Comparison of ENCODE assay signal across 36 cellular contexts in the genomic region with DNA sequence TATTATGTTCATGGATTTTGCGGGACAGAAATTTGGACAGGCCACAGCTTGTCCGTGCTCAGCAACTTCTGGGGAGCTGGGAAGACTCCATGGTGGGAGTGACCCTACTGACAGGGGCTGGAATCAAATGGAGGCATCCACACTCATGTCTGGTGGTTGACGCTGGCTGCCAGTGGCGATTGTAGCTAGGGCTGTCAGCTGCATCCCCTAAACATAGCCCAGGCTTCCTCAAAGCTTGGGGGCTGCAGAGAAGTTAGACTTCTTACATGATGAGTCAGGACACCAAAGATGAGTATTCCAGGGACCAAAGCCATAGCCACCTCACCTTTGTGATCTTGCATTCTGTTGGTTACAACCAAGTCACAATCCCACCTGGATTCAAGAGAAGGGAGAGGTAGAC.
"Had no signal": no experiment of that assay in that cellular context is flagged by ENCODE, and none has a peak within 500 bp of the region (broad histone marks: within the 10 kb centered on the region; RNA-seq: fewer than 3 reads in every experiment).

No MANE protein-coding gene starts in this region.

- H3K36me3 Mint-ChIP-seq: activated CD4-positive, alpha-beta memory T cell treated with anti-CD3 and anti-CD28 coated beads for 36 hours; activated CD8-positive, alpha-beta memory T cell treated with anti-CD3 and anti-CD28 coated beads, Interleukin-2, amount 10 ng/mL, durations not matched to agents 7 days and 5 days; activated naive CD4-positive, alpha-beta T cell treated with anti-CD3 and anti-CD28 coated beads, Interleukin-2, amount 50 U/mL, for 24 hours; activated naive CD8-positive, alpha-beta T cell treated with anti-CD3 and anti-CD28 coated beads for 36 hours; brain had no signal

- FAIRE-seq: endometrium, endothelial cell of umbilical vein had no signal

- H3K4me3 ChIP-seq: adrenal gland, breast epithelium, cardiac muscle cell, colonic mucosa, esophagus squamous epithelium, gastroesophageal sphincter had no signal

- H3K9me3 Mint-ChIP-seq: activated CD4-positive, alpha-beta memory T cell treated with anti-CD3 and anti-CD28 coated beads for 36 hours; activated CD4-positive, alpha-beta T cell treated with anti-CD3 and anti-CD28 coated beads, Interleukin-2, amount 10 ng/mL, durations not matched to agents 24 days and 14 days; activated naive CD4-positive, alpha-beta T cell treated with anti-CD3 and anti-CD28 coated beads for 36 hours; activated naive CD4-positive, alpha-beta T cell treated with anti-CD3 and anti-CD28 coated beads, Interleukin-2, amount 50 U/mL, for 24 hours; activated naive CD8-positive, alpha-beta T cell treated with anti-CD3 and anti-CD28 coated beads for 36 hours; activated naive CD8-positive, alpha-beta T cell treated with anti-CD3 and anti-CD28 coated beads, Interleukin-2, amount 50 U/mL, for 24 hours; activated T-helper 1 cell treated with anti-CD3 and anti-CD28 coated beads, Interleukin-12 subunit alpha, Interleukin-12 subunit beta, Interleukin-2, Interleukin-4 antibody, amounts not matched to agents 30 ng/mL and 10 ng/mL and 1 ng/mL, durations not matched to agents 14 hours and 24 hours and 36 hours; activated T-helper 2 cell treated with anti-CD3 and anti-CD28 coated beads, Interferon-gamma antibody, Interleukin-2, Interleukin-4, amounts not matched to agents 10 μg/mL and 5 μg/mL and 100 μg/mL, durations not matched to agents 14 hours and 24 hours and 36 hours; T-helper 2 cell treated with Interferon-gamma antibody and Interleukin-4, amounts not matched to agents 5 μg/mL and 100 μg/mL, for 36 hours had no signal

- H3K4me1 Mint-ChIP-seq: activated CD4-positive, alpha-beta T cell treated with anti-CD3 and anti-CD28 coated beads for 36 hours; activated CD8-positive, alpha-beta memory T cell treated with anti-CD3 and anti-CD28 coated beads, Interleukin-2, amount 10 ng/mL, durations not matched to agents 7 days and 5 days; activated naive CD4-positive, alpha-beta T cell treated with anti-CD3 and anti-CD28 coated beads, Interleukin-2, amount 50 U/mL, for 24 hours; activated naive CD8-positive, alpha-beta T cell treated with anti-CD3 and anti-CD28 coated beads for 36 hours; activated naive CD8-positive, alpha-beta T cell treated with anti-CD3 and anti-CD28 coated beads, Interleukin-2, amount 50 U/mL, for 24 hours; T-helper 17 cell had no signal

- H3K4me1 ChIP-seq: colonic mucosa had no signal

- ATAC-seq: activated CD4-positive, alpha-beta T cell treated with anti-CD3 and anti-CD28 coated beads for 36 hours; activated CD8-positive, alpha-beta memory T cell treated with anti-CD3 and anti-CD28 coated beads, Interleukin-2, amount 10 ng/mL, durations not matched to agents 7 days and 5 days; activated CD8-positive, alpha-beta T cell treated with anti-CD3 and anti-CD28 coated beads, Interleukin-2, amount 10 ng/mL, durations not matched to agents 7 days and 5 days; activated naive CD8-positive, alpha-beta T cell treated with anti-CD3 and anti-CD28 coated beads, Interleukin-2, amount 50 U/mL, for 24 hours; gastroesophageal sphincter; T-helper 17 cell had no signal

- H3K9me3 ChIP-seq: adrenal gland, breast epithelium, colonic mucosa, esophagus squamous epithelium, gastroesophageal sphincter had no signal

- DNase-seq: activated CD4-positive, alpha-beta memory T cell treated with anti-CD3 and anti-CD28 coated beads for 36 hours; activated CD4-positive, alpha-beta T cell treated with anti-CD3 and anti-CD28 coated beads for 36 hours; activated CD4-positive, alpha-beta T cell treated with anti-CD3 and anti-CD28 coated beads, Interleukin-2, amount 10 ng/mL, durations not matched to agents 24 days and 14 days; activated CD4-positive, CD25-positive, alpha-beta regulatory T cell; activated CD4-positive, CD25-positive, alpha-beta regulatory T cell treated with anti-CD3 and anti-CD28 coated beads, Interleukin-2, amount 50 U/mL, for 72 hours; activated CD8-positive, alpha-beta memory T cell treated with anti-CD3 and anti-CD28 coated beads, Interleukin-2, amount 10 ng/mL, durations not matched to agents 7 days and 5 days; activated CD8-positive, alpha-beta memory T cell treated with anti-CD3 and anti-CD28 coated beads, Interleukin-2, amount 50 U/mL, for 4 hours; activated CD8-positive, alpha-beta T cell treated with anti-CD3 and anti-CD28 coated beads, Interleukin-2, amount 10 ng/mL, durations not matched to agents 7 days and 5 days; activated effector memory CD4-positive, alpha-beta T cell treated with anti-CD3 and anti-CD28 coated beads, Interleukin-2, amount 50 U/mL, for 16 hours; activated naive CD4-positive, alpha-beta T cell treated with anti-CD3 and anti-CD28 coated beads for 36 hours; activated naive CD8-positive, alpha-beta T cell treated with anti-CD3 and anti-CD28 coated beads for 36 hours; activated naive CD8-positive, alpha-beta T cell treated with anti-CD3 and anti-CD28 coated beads, Interleukin-2, amount 50 U/mL, for 24 hours; activated T-cell treated with anti-CD3 and anti-CD28 coated beads, Interleukin-2, amount 50 U/mL, for 1 hour; activated T-cell treated with anti-CD3 and anti-CD28 coated beads, Interleukin-2, amount 50 U/mL, for 48 hours; amygdala; aorta; central memory CD4-positive, alpha-beta T cell; cerebellar nuclear complex; colonic mucosa; effector CD8-positive, alpha-beta T cell; esophagus squamous epithelium; foreskin melanocyte; T-helper 1 cell; T-helper 17 cell had no signal

- H3K27ac ChIP-seq: adrenal gland, breast epithelium, cardiac muscle cell, colonic mucosa, epithelial cell of prostate, esophagus squamous epithelium, gastroesophageal sphincter had no signal

- H3K27me3 ChIP-seq: adrenal gland, breast epithelium, cardiac muscle cell, colonic mucosa, esophagus squamous epithelium, gastroesophageal sphincter had no signal

- H3K4me3 Mint-ChIP-seq: activated CD4-positive, alpha-beta memory T cell treated with anti-CD3 and anti-CD28 coated beads for 36 hours; activated CD4-positive, alpha-beta T cell treated with anti-CD3 and anti-CD28 coated beads for 36 hours; activated CD4-positive, alpha-beta T cell treated with anti-CD3 and anti-CD28 coated beads, Interleukin-2, amount 10 ng/mL, durations not matched to agents 24 days and 14 days; activated CD8-positive, alpha-beta memory T cell treated with anti-CD3 and anti-CD28 coated beads, Interleukin-2, amount 10 ng/mL, durations not matched to agents 7 days and 5 days; activated CD8-positive, alpha-beta T cell treated with anti-CD3 and anti-CD28 coated beads, Interleukin-2, amount 10 ng/mL, durations not matched to agents 7 days and 5 days; activated naive CD4-positive, alpha-beta T cell treated with anti-CD3 and anti-CD28 coated beads for 36 hours; activated naive CD4-positive, alpha-beta T cell treated with anti-CD3 and anti-CD28 coated beads, Interleukin-2, amount 50 U/mL, for 24 hours; activated naive CD8-positive, alpha-beta T cell treated with anti-CD3 and anti-CD28 coated beads for 36 hours; activated naive CD8-positive, alpha-beta T cell treated with anti-CD3 and anti-CD28 coated beads, Interleukin-2, amount 50 U/mL, for 24 hours; activated T-helper 1 cell treated with anti-CD3 and anti-CD28 coated beads, Interleukin-12 subunit alpha, Interleukin-12 subunit beta, Interleukin-2, Interleukin-4 antibody, amounts not matched to agents 30 ng/mL and 10 ng/mL and 1 ng/mL, durations not matched to agents 14 hours and 24 hours and 36 hours; brain; T-helper 17 cell; T-helper 2 cell treated with Interferon-gamma antibody and Interleukin-4, amounts not matched to agents 5 μg/mL and 100 μg/mL, for 36 hours had no signal

- H3K27me3 Mint-ChIP-seq: activated naive CD4-positive, alpha-beta T cell treated with anti-CD3 and anti-CD28 coated beads, Interleukin-2, amount 50 U/mL, for 24 hours; brain had no signal

- H3K27ac Mint-ChIP-seq: activated CD4-positive, alpha-beta memory T cell treated with anti-CD3 and anti-CD28 coated beads for 36 hours; activated CD4-positive, alpha-beta T cell treated with anti-CD3 and anti-CD28 coated beads for 36 hours; activated CD4-positive, alpha-beta T cell treated with anti-CD3 and anti-CD28 coated beads, Interleukin-2, amount 10 ng/mL, durations not matched to agents 24 days and 14 days; activated CD8-positive, alpha-beta memory T cell treated with anti-CD3 and anti-CD28 coated beads, Interleukin-2, amount 10 ng/mL, durations not matched to agents 7 days and 5 days; activated CD8-positive, alpha-beta T cell treated with anti-CD3 and anti-CD28 coated beads, Interleukin-2, amount 10 ng/mL, durations not matched to agents 7 days and 5 days; activated naive CD4-positive, alpha-beta T cell treated with anti-CD3 and anti-CD28 coated beads for 36 hours; activated naive CD4-positive, alpha-beta T cell treated with anti-CD3 and anti-CD28 coated beads, Interleukin-2, amount 50 U/mL, for 24 hours; activated naive CD8-positive, alpha-beta T cell treated with anti-CD3 and anti-CD28 coated beads for 36 hours; activated naive CD8-positive, alpha-beta T cell treated with anti-CD3 and anti-CD28 coated beads, Interleukin-2, amount 50 U/mL, for 24 hours; activated T-helper 1 cell treated with anti-CD3 and anti-CD28 coated beads, Interleukin-12 subunit alpha, Interleukin-12 subunit beta, Interleukin-2, Interleukin-4 antibody, amounts not matched to agents 30 ng/mL and 10 ng/mL and 1 ng/mL, durations not matched to agents 14 hours and 24 hours and 36 hours; activated T-helper 2 cell treated with anti-CD3 and anti-CD28 coated beads, Interferon-gamma antibody, Interleukin-2, Interleukin-4, amounts not matched to agents 10 μg/mL and 5 μg/mL and 100 μg/mL, durations not matched to agents 14 hours and 24 hours and 36 hours; brain; T-helper 17 cell; T-helper 2 cell treated with Interferon-gamma antibody and Interleukin-4, amounts not matched to agents 5 μg/mL and 100 μg/mL, for 36 hours had no signal

- H3K36me3 ChIP-seq: adrenal gland, breast epithelium, cardiac muscle cell, colonic mucosa, esophagus squamous epithelium, gastroesophageal sphincter had no signal
